2 cellular contexts compared by ENCODE assay signal in genomic region chr17:56543280-56543679, GRCh38.
A peak's percentile ranks its signal among the peaks of the same experiment; 100 is the strongest.
TF ChIP-seq lines count a peak whose summit lies in the region.

No MANE protein-coding gene starts in this region.

TF ChIP-seq in Ishikawa, 13 proteins besides CTCF, POLR2A, EP300 and RAD21 (continued from another document):
- TF ChIP-seq REST (IDR thresholded peaks at IDR 0.05; ENCODE audit: low read depth): peak; percentile 30; the same call in 1 of the 2 replicates

TF ChIP-seq in WTC11, 78 proteins besides CTCF, POLR2A, EP300 and RAD21 (continued from another document):
- TF ChIP-seq ZNF512 (CRISPR knock-in tag; IDR thresholded peaks at IDR 0.05; ENCODE audit: borderline replicate concordance): no peak
